12 cellular contexts compared by ENCODE assay signal in genomic region chr4:26323807-26324206, GRCh38. TPM values are rescaled to one million over a fixed set of nuclear protein-coding genes. Genes with fewer than 3 reads are reported as not detected.
A peak's percentile ranks its signal among the peaks of the same experiment; 100 is the strongest.
DNase-seq lines count a peak whose midpoint lies in the region; ATAC-seq, FAIRE-seq and TF ChIP-seq lines count a peak whose summit lies in the region.
"Had no signal": no experiment of that assay in that cellular context is flagged by ENCODE, and none has a peak within 500 bp of the region (broad histone marks: within the 10 kb centered on the region; RNA-seq: fewer than 3 reads in every experiment).

No MANE protein-coding gene starts in this region.

- no peaks in the 10 kb centered on the region for H3K27me3 ChIP-seq in BJ (ENCODE audit: control insufficient read depth, insufficient read depth, low read length)
- no peaks in the 10 kb centered on the region for H3K27me3 ChIP-seq in astrocyte (ENCODE audit: insufficient read depth, low read length)
- H3K27me3 ChIP-seq: uterus had no signal

- FAIRE-seq in astrocyte (lab: Jason Lieb, UNC) = peak; percentile 5
- FAIRE-seq: colon had no signal

- ATAC-seq in HG02840 (IDR thresholded peaks at IDR 0.05; ENCODE audit: low FRiP score, unreplicated experiment) (no peak), GM18498 (IDR thresholded peaks at IDR 0.05; ENCODE audit: unreplicated experiment) (no peak)
- ATAC-seq: HCT116 had no signal

- H2AFZ ChIP-seq in astrocyte (ENCODE audit: low read depth, low read length) = no peak overlapping the region

- H3K9ac ChIP-seq in astrocyte (ENCODE audit: low read length) = no peak overlapping the region

- DNase-seq in BJ (ENCODE audit: low read depth) = no peak
- peak; percentile 59 for DNase-seq in astrocyte (ENCODE audit: low read depth)
- peak; percentile 49 for DNase-seq in iris pigment epithelial cell (ENCODE audit: low read depth)
- DNase-seq in GF-D8 (lab: John Stamatoyannopoulos, UW) = no peak
- DNase-seq in KG1 (lab: John Stamatoyannopoulos, UW) = no peak
- DNase-seq: NCI-H2029, uterus had no signal

- CTCF ChIA-PET in BJ (lab: Yijun Ruan, JAX) (interaction anchor here (0.9 to 2.8 kb wide), 4 partner anchors 241 to 335 kb away, joined by 3 to 15 read pairs (median 8); no protein-coding TSS in a partner anchor), HEK293 (lab: Yijun Ruan, JAX) (interaction anchor here (0.8 to 1.3 kb wide), 3 partner anchors 9 to 254 kb away, joined by 3 to 4 read pairs (median 3); no protein-coding TSS in a partner anchor)

- peaks cover 73% of the 10 kb centered on the region for H3K79me2 ChIP-seq in astrocyte (ENCODE audit: insufficient read depth, low read length)

- peaks cover 2% of the 10 kb centered on the region for H3K36me3 Mint-ChIP-seq in astrocyte (ENCODE audit: low read depth, unreplicated experiment)

- H3K9me3 Mint-ChIP-seq in astrocyte (ENCODE audit: unreplicated experiment) = no peaks in the 10 kb centered on the region

- H3K27me3 Mint-ChIP-seq in astrocyte (ENCODE audit: low read depth, unreplicated experiment) = no peaks in the 10 kb centered on the region

- peak overlapping the region; percentile 96 for H3K4me3 Mint-ChIP-seq in astrocyte (ENCODE audit: unreplicated experiment)

- H4K20me1 ChIP-seq in astrocyte (ENCODE audit: insufficient read depth, low read length) = peaks cover 48% of the 10 kb centered on the region

- H3K4me3 ChIP-seq in BJ (ENCODE audit: low read depth, low read length) = no peak overlapping the region
- H3K4me3 ChIP-seq in HEK293 (ENCODE audit: low read depth, low read length) = no peak overlapping the region
- no peak overlapping the region for H3K4me3 ChIP-seq in astrocyte (ENCODE audit: insufficient read depth, low read depth, low read length)
- H3K4me3 ChIP-seq: uterus had no signal

- peak overlapping the region; percentile 96 for H3K4me2 ChIP-seq in astrocyte (ENCODE audit: low read length)

- H3K27ac Mint-ChIP-seq in astrocyte (ENCODE audit: unreplicated experiment) = peak overlapping the region; percentile 77

- H3K27ac ChIP-seq in HEK293 (ENCODE audit: extremely low read depth, low read depth, low read length) (no peak overlapping the region), astrocyte (ENCODE audit: low read depth, low read length) (peak overlapping the region; percentile 0)

- H3K4me1 ChIP-seq in HEK293 (ENCODE audit: control insufficient read depth, insufficient read depth, low read length) (peaks cover 13% of the 10 kb centered on the region), astrocyte (ENCODE audit: insufficient read depth, low read length) (peaks cover 57% of the 10 kb centered on the region)

- POLR2A ChIA-PET in BJ (lab: Charles Lee) (no interaction called here), HEK293 (lab: Yijun Ruan, JAX) (no interaction called here)

- no peaks in the 10 kb centered on the region for H3K36me3 ChIP-seq in BJ (ENCODE audit: control insufficient read depth, insufficient read depth, low read length)
- H3K36me3 ChIP-seq in HEK293 (ENCODE audit: control insufficient read depth in 2 of 2, insufficient read depth in 1 of 2, low read length in 2 of 2) = no peaks in the 10 kb centered on the region
- H3K36me3 ChIP-seq in astrocyte (ENCODE audit: insufficient read depth, low read length) = no peaks in the 10 kb centered on the region
- H3K36me3 ChIP-seq: uterus had no signal

- H3K4me1 Mint-ChIP-seq in astrocyte (ENCODE audit: low read depth, unreplicated experiment) = peaks cover 42% of the 10 kb centered on the region

- no peaks in the 10 kb centered on the region for H3K9me3 ChIP-seq in HEK293 (ENCODE audit: control insufficient read depth, insufficient read depth, low read depth, low read length)
- H3K9me3 ChIP-seq in astrocyte (ENCODE audit: insufficient read depth, low read depth, low read length) = no peaks in the 10 kb centered on the region
- H3K9me3 ChIP-seq: uterus had no signal

- TF ChIP-seq CTCF in BJ (IDR thresholded peaks at IDR 0.05; ENCODE audit: insufficient read depth, low read depth, low read length) (peak; percentile 29), HEK293 (tag by site-specific recombination; IDR thresholded peaks at IDR 0.05) (0 out of 2 replicates have a peak, but pooled peaks have one; percentile 7), astrocyte (IDR thresholded peaks at IDR 0.05; ENCODE audit: insufficient read depth, low read depth, low read length) (peak; percentile 25)

TF ChIP-seq in HEK293, 187 proteins besides CTCF, POLR2A, EP300 and RAD21:
- TF ChIP-seq ZNF488 (tag by site-specific recombination; IDR thresholded peaks at IDR 0.05) = no peak
- TF ChIP-seq, protein P1, sequence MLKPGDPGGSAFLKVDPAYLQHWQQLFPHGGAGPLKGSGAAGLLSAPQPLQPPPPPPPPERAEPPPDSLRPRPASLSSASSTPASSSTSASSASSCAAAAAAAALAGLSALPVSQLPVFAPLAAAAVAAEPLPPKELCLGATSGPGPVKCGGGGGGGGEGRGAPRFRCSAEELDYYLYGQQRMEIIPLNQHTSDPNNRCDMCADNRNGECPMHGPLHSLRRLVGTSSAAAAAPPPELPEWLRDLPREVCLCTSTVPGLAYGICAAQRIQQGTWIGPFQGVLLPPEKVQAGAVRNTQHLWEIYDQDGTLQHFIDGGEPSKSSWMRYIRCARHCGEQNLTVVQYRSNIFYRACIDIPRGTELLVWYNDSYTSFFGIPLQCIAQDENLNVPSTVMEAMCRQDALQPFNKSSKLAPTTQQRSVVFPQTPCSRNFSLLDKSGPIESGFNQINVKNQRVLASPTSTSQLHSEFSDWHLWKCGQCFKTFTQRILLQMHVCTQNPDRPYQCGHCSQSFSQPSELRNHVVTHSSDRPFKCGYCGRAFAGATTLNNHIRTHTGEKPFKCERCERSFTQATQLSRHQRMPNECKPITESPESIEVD (tag by site-specific recombination; IDR thresholded peaks at IDR 0.05) = peak; percentile 86
- TF ChIP-seq ZNF664 (tag by site-specific recombination; IDR thresholded peaks at IDR 0.05) = no peak
- TF ChIP-seq ZBTB20 (tag by site-specific recombination; IDR thresholded peaks at IDR 0.05) = no peak
- TF ChIP-seq ZNF175 (tag by site-specific recombination; IDR thresholded peaks at IDR 0.05) = no peak

RNA-seq across cellular contexts. Expression of gene RBPJ, which starts 3.0 kb away (rescaled TPM):
- 31.6 and 51.5 TPM in 2 replicates for polyA plus RNA-seq in BJ (2011; rRNA removed)
- 25.0 and 25.4 TPM in 2 replicates for polyA minus RNA-seq in BJ (2011; rRNA and poly(A)+ RNA removed)
- 96.3 and 96.7 TPM in 2 replicates for total RNA-seq in astrocyte

Comparison
In these comparisons a context has a peak if more than half of its experiments do, and no peak if none do; other contexts are left out.
1. DNase-seq: peak in astrocyte (single experiment) and iris pigment epithelial cell (single experiment); none in BJ (single experiment), GF-D8 (single experiment) and KG1 (single experiment).
2. Peak in every context shown above with its lines, with median percentiles within 50 percentile points of each other: CTCF ChIP-seq.